In genomic region chr18:74314759-74315463, GRCh38 we compare ENCODE assay signal across 23 cellular contexts. TPM values are rescaled to one million over a fixed set of nuclear protein-coding genes. Genes with fewer than 3 reads are reported as not detected.
DNase-seq lines count a peak whose midpoint lies in the region; ATAC-seq and TF ChIP-seq lines count a peak whose summit lies in the region.
"Had no signal": no experiment of that assay in that cellular context is flagged by ENCODE, and none has a peak within 500 bp of the region (broad histone marks: within the 10 kb centered on the region; RNA-seq: fewer than 3 reads in every experiment).

No MANE protein-coding gene starts in this region.

- H2AFZ ChIP-seq in mesenchymal stem cell (ENCODE audit: low read depth, low read length) (no peak overlapping the region), OCI-LY7 (ENCODE audit: low read length) (no peak overlapping the region)
- H2AFZ ChIP-seq: GM23248 had no signal

- H3K14ac ChIP-seq in mesenchymal stem cell (ENCODE audit: low read length in 2 of 2): no peak overlapping the region

- H3K4me2 ChIP-seq in mesenchymal stem cell (ENCODE audit: low read length, poor library complexity, severe bottlenecking) (no peak overlapping the region), OCI-LY7 (ENCODE audit: low read length) (no peak overlapping the region)
- H3K4me2 ChIP-seq: BLaER1 treated with 17β-estradiol and CSF1 and Interleukin-3, amounts not matched to agents 10 nM and 100 nM; KMS-11 had no signal

- H3K9me3 Mint-ChIP-seq in activated naive CD4-positive, alpha-beta T cell treated with anti-CD3 and anti-CD28 coated beads, Interleukin-2, amount 50 U/mL, for 24 hours: no peaks in the 10 kb centered on the region
- H3K9me3 Mint-ChIP-seq in Caco-2 (ENCODE audit: unreplicated experiment): peaks cover 23% of the 10 kb centered on the region
- H3K9me3 Mint-ChIP-seq in WTC11: peaks cover 21% of the 10 kb centered on the region
- H3K9me3 Mint-ChIP-seq: CD4-positive, alpha-beta T cell had no signal

- H4K8ac ChIP-seq in mesenchymal stem cell (ENCODE audit: low read length): no peak overlapping the region

- peak overlapping the region; percentile 18 for H3K27ac Mint-ChIP-seq in activated naive CD4-positive, alpha-beta T cell treated with anti-CD3 and anti-CD28 coated beads, Interleukin-2, amount 50 U/mL, for 24 hours
- H3K27ac Mint-ChIP-seq in Caco-2 (ENCODE audit: unreplicated experiment) (peak overlapping the region; percentile 48), WTC11 (no peak overlapping the region)
- H3K27ac Mint-ChIP-seq: CD4-positive, alpha-beta T cell had no signal

- TF ChIP-seq CTCF in Caco-2 (IDR thresholded peaks at IDR 0.05; ENCODE audit: insufficient read depth in 1 of 2, low read depth in 1 of 2, low read length in 1 of 2, severe bottlenecking in 1 of 2, unreplicated experiment in 1 of 2): no peak
- TF ChIP-seq CTCF in WTC11 (IDR thresholded peaks at IDR 0.05): no peak
- no peak for TF ChIP-seq CTCF in OCI-LY7 (conservative IDR thresholded peaks at IDR 0.05; ENCODE audit: low read length)

- no peak overlapping the region for H4K91ac ChIP-seq in mesenchymal stem cell (ENCODE audit: low read length)

- POLR2A ChIA-PET in Caco-2 (lab: Charles Lee) (no interaction called here), WTC11 (lab: Charles Lee) (no interaction called here), OCI-LY7 (lab: Charles Lee) (no interaction called here)

- H3K23ac ChIP-seq in mesenchymal stem cell (ENCODE audit: low read length in 2 of 2): no peak overlapping the region

- H3K79me2 ChIP-seq in OCI-LY7 (ENCODE audit: insufficient read depth, low read depth, low read length): no peaks in the 10 kb centered on the region

- H3K9ac ChIP-seq in mesenchymal stem cell (ENCODE audit: low read length): no peak overlapping the region
- H3K9ac ChIP-seq: BLaER1 treated with 17β-estradiol and CSF1 and Interleukin-3, amounts not matched to agents 10 nM and 100 nM; GM23248; KMS-11 had no signal

- H3K9me2 ChIP-seq in OCI-LY7 (ENCODE audit: insufficient read depth, low read length): no peaks in the 10 kb centered on the region

- H2BK5ac ChIP-seq in mesenchymal stem cell (ENCODE audit: low read depth, low read length, poor library complexity, severe bottlenecking): no peak overlapping the region

- no peak overlapping the region for H3K4me3 Mint-ChIP-seq in activated naive CD4-positive, alpha-beta T cell treated with anti-CD3 and anti-CD28 coated beads, Interleukin-2, amount 50 U/mL, for 24 hours
- H3K4me3 Mint-ChIP-seq in Caco-2 (ENCODE audit: unreplicated experiment) (no peak overlapping the region), WTC11 (no peak overlapping the region)
- H3K4me3 Mint-ChIP-seq: CD4-positive, alpha-beta T cell; H9 had no signal

- no peak overlapping the region for H2BK15ac ChIP-seq in mesenchymal stem cell (ENCODE audit: low read depth, poor library complexity, severe bottlenecking)

- H3K36me3 Mint-ChIP-seq in activated naive CD4-positive, alpha-beta T cell treated with anti-CD3 and anti-CD28 coated beads, Interleukin-2, amount 50 U/mL, for 24 hours: no peaks in the 10 kb centered on the region
- H3K36me3 Mint-ChIP-seq in Caco-2 (ENCODE audit: insufficient read depth, unreplicated experiment): no peaks in the 10 kb centered on the region
- peaks cover 2% of the 10 kb centered on the region for H3K36me3 Mint-ChIP-seq in WTC11

- no peaks in the 10 kb centered on the region for H4K20me1 ChIP-seq in OCI-LY7 (ENCODE audit: insufficient read depth, low read length)
- H4K20me1 ChIP-seq: BLaER1 treated with 17β-estradiol and CSF1 and Interleukin-3, amounts not matched to agents 10 nM and 100 nM had no signal

- ATAC-seq in WTC11 (no peak), GM18519 (IDR thresholded peaks at IDR 0.05; ENCODE audit: low FRiP score, unreplicated experiment) (no peak)

- H3K27me3 Mint-ChIP-seq in activated naive CD4-positive, alpha-beta T cell treated with anti-CD3 and anti-CD28 coated beads, Interleukin-2, amount 50 U/mL, for 24 hours: peaks cover 6% of the 10 kb centered on the region
- H3K27me3 Mint-ChIP-seq in Caco-2 (ENCODE audit: insufficient read depth, unreplicated experiment): no peaks in the 10 kb centered on the region
- H3K27me3 Mint-ChIP-seq in WTC11 (ENCODE audit: low read depth): no peaks in the 10 kb centered on the region; the same call in 1 of the 2 replicates

- intact Hi-C loops in Caco-2 (cut with micrococcal nuclease; ENCODE audit: unreplicated experiment) (no loop called here), OCI-LY7 (cut with micrococcal nuclease; ENCODE audit: unreplicated experiment) (no loop called here)

- H3K4me3 ChIP-seq in Caco-2 (ENCODE audit: low read depth, low read length): no peak overlapping the region
- no peak overlapping the region for H3K4me3 ChIP-seq in mesenchymal stem cell (ENCODE audit: insufficient read depth in 1 of 2, low read depth in 1 of 2, low read length in 2 of 2)
- H3K4me3 ChIP-seq in OCI-LY7 (ENCODE audit: low read depth, low read length, poor library complexity, severe bottlenecking): no peak overlapping the region
- H3K4me3 ChIP-seq: BLaER1 treated with 17β-estradiol and CSF1 and Interleukin-3, amounts not matched to agents 10 nM and 100 nM; GM23248 had no signal

- H3K79me1 ChIP-seq in mesenchymal stem cell (replicated peaks; ENCODE audit: low read length, poor library complexity, severe bottlenecking): no peaks in the 10 kb centered on the region

- DNase-seq in activated naive CD4-positive, alpha-beta T cell (lab: John Stamatoyannopoulos, UW): no peak
- DNase-seq in Caco-2 (no peak), WTC11 (ENCODE audit: low spot score) (no peak), mesenchymal stem cell (no peak), OCI-LY7 (ENCODE audit: low spot score) (no peak)
- DNase-seq: AML-193; CD4-positive, alpha-beta T cell; DMS53; GM23248; H9; MM.1S; NCI-H2029; NCI-H446; NCI-H524 treated with DMSO at 0.1 percent for 48 hours; NCI-H774; RPMI8226; SHP77 treated with DMSO at 0.1 percent for 48 hours had no signal

- H3K36me3 ChIP-seq in Caco-2 (ENCODE audit: control insufficient read depth, insufficient read depth, low read length) (no peaks in the 10 kb centered on the region), mesenchymal stem cell (ENCODE audit: control insufficient read depth in 1 of 2, insufficient read depth in 2 of 2, low read depth in 1 of 2, low read length in 2 of 2) (no peaks in the 10 kb centered on the region), OCI-LY7 (ENCODE audit: insufficient read depth, low read length) (no peaks in the 10 kb centered on the region)

- peak overlapping the region in 1 of 2 experiments; percentile 42 for H3K18ac ChIP-seq in mesenchymal stem cell (ENCODE audit: low read depth in 1 of 2, low read length in 2 of 2)

- no peak overlapping the region for H2BK12ac ChIP-seq in mesenchymal stem cell (ENCODE audit: low read length in 2 of 2)

- no TSS peak for BruUV-seq in Caco-2 (replicated peaks; lab: Mats Ljungman, UMichigan)
- no TSS peak for BruUV-seq in OCI-LY7 (replicated peaks; lab: Mats Ljungman, UMichigan)

- 92% methylated on average over 22 of the region's 22 CpGs for WGBS in mesenchymal stem cell

- H3K27ac ChIP-seq in mesenchymal stem cell (ENCODE audit: low read length, poor library complexity, severe bottlenecking): no peak overlapping the region
- H3K27ac ChIP-seq in OCI-LY7 (ENCODE audit: low read depth, low read length, poor library complexity, severe bottlenecking): no peak overlapping the region
- H3K27ac ChIP-seq: BLaER1 treated with 17β-estradiol and CSF1 and Interleukin-3, amounts not matched to agents 10 nM and 100 nM; GM23248; KMS-11 had no signal

- no peak overlapping the region for H2BK120ac ChIP-seq in mesenchymal stem cell (ENCODE audit: low read depth, low read length)

- H3K9me3 ChIP-seq in Caco-2 (no peaks in the 10 kb centered on the region), mesenchymal stem cell (ENCODE audit: control insufficient read depth, low read length) (no peaks in the 10 kb centered on the region), OCI-LY7 (ENCODE audit: low read length) (no peaks in the 10 kb centered on the region)

- CTCF ChIA-PET in Caco-2 (lab: Charles Lee) (no interaction called here), WTC11 (lab: Charles Lee) (no interaction called here), OCI-LY7 (lab: Charles Lee; ENCODE audit: unreplicated experiment) (no interaction called here)

- peaks cover 5% of the 10 kb centered on the region for H3K4me1 Mint-ChIP-seq in activated naive CD4-positive, alpha-beta T cell treated with anti-CD3 and anti-CD28 coated beads, Interleukin-2, amount 50 U/mL, for 24 hours
- peaks cover 8% of the 10 kb centered on the region for H3K4me1 Mint-ChIP-seq in Caco-2 (ENCODE audit: low read depth, unreplicated experiment)
- H3K4me1 Mint-ChIP-seq in WTC11: peaks cover 9% of the 10 kb centered on the region

- H3K4me1 ChIP-seq in Caco-2 (peaks cover 12% of the 10 kb centered on the region), mesenchymal stem cell (ENCODE audit: control insufficient read depth, insufficient read depth, low read depth, low read length) (peaks cover 6% of the 10 kb centered on the region), OCI-LY7 (ENCODE audit: insufficient read depth, low read length, poor library complexity, severe bottlenecking) (no peaks in the 10 kb centered on the region)
- H3K4me1 ChIP-seq: BLaER1 treated with 17β-estradiol and CSF1 and Interleukin-3, amounts not matched to agents 10 nM and 100 nM had no signal

- peak overlapping the region; percentile 19 for H2AK5ac ChIP-seq in mesenchymal stem cell (ENCODE audit: low read length, severe bottlenecking)

- H3K27me3 ChIP-seq in Caco-2 (replicated peaks; ENCODE audit: control insufficient read depth, insufficient read depth, low read length): no peaks in the 10 kb centered on the region
- H3K27me3 ChIP-seq in mesenchymal stem cell (ENCODE audit: control insufficient read depth in 1 of 2, insufficient read depth in 1 of 2, low read length in 2 of 2): no peaks in the 10 kb centered on the region
- H3K27me3 ChIP-seq: BLaER1 treated with 17β-estradiol and CSF1 and Interleukin-3, amounts not matched to agents 10 nM and 100 nM had no signal

- no peak overlapping the region for H3K4ac ChIP-seq in mesenchymal stem cell (ENCODE audit: low read depth in 1 of 2, low read length in 2 of 2)

TF ChIP-seq in WTC11, 78 proteins besides CTCF, POLR2A, EP300 and RAD21:
- TF ChIP-seq IRF2 (CRISPR knock-in tag; IDR thresholded peaks at IDR 0.05; ENCODE audit: borderline replicate concordance, low read depth) (no peak), MYBL2 (CRISPR knock-in tag; IDR thresholded peaks at IDR 0.05) (0 out of 2 replicates have a peak, but pooled peaks have one; percentile 25)

RNA-seq across cellular contexts. Expression of gene C18orf63, which starts 0.7 kb away (rescaled TPM):
- 0.07 TPM in 1 of 2 replicates, not detected in the other for total RNA-seq in Caco-2 (2022)
- total RNA-seq in WTC11 (2021): not detected in 3 replicates
- not detected for polyA plus RNA-seq in mesenchymal stem cell (2013, experiment 1 of 2)
- not detected for polyA plus RNA-seq in mesenchymal stem cell (2013, experiment 2 of 2)
- total RNA-seq in OCI-LY7 (2014; rRNA removed; shearing (Covaris generic)): not detected in 2 replicates
- not detected in 2 replicates for total RNA-seq in OCI-LY7 (2022)
- total RNA-seq: CD4-positive, alpha-beta T cell; Daoy; G401; GM23248; H9 had no signal
- polyA plus RNA-seq: GM23248 had no signal

RNA-seq across cellular contexts. Expression of gene CYB5A, which starts 23.1 kb away (rescaled TPM):
- 103 and 105 TPM in 2 replicates for total RNA-seq in Caco-2 (2022)
- total RNA-seq in WTC11 (2021): 127 to 170 TPM (median 159 TPM) in 3 replicates
- 65.7 TPM for polyA plus RNA-seq in mesenchymal stem cell (2013, experiment 1 of 2)
- 74.5 TPM for polyA plus RNA-seq in mesenchymal stem cell (2013, experiment 2 of 2)
- not detected in 2 replicates for total RNA-seq in OCI-LY7 (2014; rRNA removed; shearing (Covaris generic))
- total RNA-seq in OCI-LY7 (2022): not detected in 2 replicates
- total RNA-seq: G401 had no signal

Comparison
In these comparisons a context has a peak if more than half of its experiments do, and no peak if none do; other contexts are left out.
1. RNA of gene CYB5A, which starts 23.1 kb away (total RNA-seq): 127 to 170 TPM in WTC11 and 103 to 105 TPM in Caco-2; not detected in OCI-LY7; every median in the first group is over 100 times any median in the second.